Comparison of ENCODE assay signal across 10 cellular contexts in genomic region chr2:178403671-178404379, GRCh38. TPM values are rescaled to one million over a fixed set of nuclear protein-coding genes. Genes with fewer than 3 reads are reported as not detected.
DNase-seq lines count a peak whose midpoint lies in the region; ATAC-seq, FAIRE-seq and TF ChIP-seq lines count a peak whose summit lies in the region.
"Had no signal": no experiment of that assay in that cellular context is flagged by ENCODE, and none has a peak within 500 bp of the region (broad histone marks: within the 10 kb centered on the region; RNA-seq: fewer than 3 reads in every experiment).

No MANE protein-coding gene starts in this region.

- H3K4me1 Mint-ChIP-seq in Calu3 (ENCODE audit: low read depth, unreplicated experiment) (no peaks in the 10 kb centered on the region), mesothelial cell of epicardium (peaks cover 14% of the 10 kb centered on the region)

- no peak for TF ChIP-seq RAD21 in GM12878 (IDR thresholded peaks at IDR 0.05; ENCODE audit: insufficient read depth, low read depth, low read length)

- H2AFZ ChIP-seq in GM12878 (ENCODE audit: control insufficient read depth, low read depth, low read length) = peak overlapping the region; percentile 55

- BruUV-seq in GM12878 (replicated peaks; lab: Mats Ljungman, UMichigan) = TSS peak; percentile 73
- BruUV-seq in Calu3 (replicated peaks; lab: Mats Ljungman, UMichigan) = no TSS peak

- peak overlapping the region; percentile 92 for H3K4me2 ChIP-seq in GM12878 (ENCODE audit: control insufficient read depth, insufficient read depth)

- CTCF ChIA-PET in GM12878 (lab: Yijun Ruan, JAX) = interaction anchor here (0.9 to 19.4 kb wide), 6 partner anchors 8 to 297 kb away, joined by 3 to 702 read pairs (median 3); partner anchors contain the start of genes PJVK and PRKRA
- CTCF ChIA-PET in Calu3 (lab: Charles Lee) = no interaction called here

- no peak for TF ChIP-seq EP300 in GM12878 (IDR thresholded peaks at IDR 0.05; ENCODE audit: borderline replicate concordance in 1 of 2, control insufficient read depth in 1 of 2, low read depth in 2 of 2, low read length in 2 of 2)

- SMC1A ChIA-PET in GM12878 (lab: Charles Lee; ENCODE audit: uncharacterized antibody, unreplicated experiment) = interaction anchor here (1.0 to 18.1 kb wide), 6 partner anchors 9 to 126 kb away, joined by 3 to 454 read pairs (median 10); partner anchors contain the start of genes PJVK and PRKRA

- peak; percentile 43 for DNase-seq in GM12878 (ENCODE audit: low read depth, low spot score)
- no peak for DNase-seq in Calu3
- DNase-seq in NCI-H69 (lab: John Stamatoyannopoulos, UW) = no peak
- no peak for DNase-seq in mesothelial cell of epicardium (ENCODE audit: low spot score in 2 of 2, unreplicated experiment in 2 of 2)
- DNase-seq in lower lobe of right lung = no peak
- DNase-seq: activated CD4-positive, alpha-beta T cell treated with anti-CD3 and anti-CD28 coated beads for 48 hours had no signal

- peak overlapping the region; percentile 36; the same call in 1 of the 2 replicates for H3K4me3 ChIP-seq in GM12878
- no peak overlapping the region for H3K4me3 ChIP-seq in lower lobe of right lung
- H3K4me3 ChIP-seq: cardiac muscle cell had no signal

- H3K36me3 Mint-ChIP-seq in Calu3 (ENCODE audit: insufficient read depth, unreplicated experiment) = no peaks in the 10 kb centered on the region
- no peaks in the 10 kb centered on the region for H3K36me3 Mint-ChIP-seq in mesothelial cell of epicardium

- H3K27ac Mint-ChIP-seq in Calu3 (ENCODE audit: unreplicated experiment) (no peak overlapping the region), mesothelial cell of epicardium (no peak overlapping the region)

- WGBS in GM12878 (ENCODE audit: insufficient coverage, insufficient replicate concordance, low lambda C conversion rate, missing lambda C conversion rate) = 33% methylated on average over 3 of the region's 3 CpGs

- TF ChIP-seq CTCF in GM12878 (IDR thresholded peaks at IDR 0.05 in 2 of 3, conservative IDR thresholded peaks at IDR 0.05 in 1 of 3; ENCODE audit: control insufficient read depth in 2 of 3, extremely low read depth in 1 of 3, insufficient read depth in 1 of 3, low read depth in 3 of 3, low read length in 3 of 3) (no peak), Calu3 (IDR thresholded peaks at IDR 0.05; ENCODE audit: unreplicated experiment) (no peak), mesothelial cell of epicardium (IDR thresholded peaks at IDR 0.05; ENCODE audit: unreplicated experiment) (no peak), lower lobe of right lung (IDR thresholded peaks at IDR 0.05) (no peak)

- H3K36me3 ChIP-seq in GM12878 (ENCODE audit: control insufficient read depth in 2 of 2, insufficient read depth in 2 of 2, low read length in 1 of 2) = no peaks in the 10 kb centered on the region
- H3K36me3 ChIP-seq in lower lobe of right lung = no peaks in the 10 kb centered on the region
- H3K36me3 ChIP-seq: cardiac muscle cell had no signal

- no peak for TF ChIP-seq POLR2A in GM12878 (IDR thresholded peaks at IDR 0.05; ENCODE audit: low read depth, low read length)

- FAIRE-seq in GM12878 (lab: Jason Lieb, UNC) = peak; percentile 35

- peak overlapping the region; percentile 17 for H3K9ac ChIP-seq in GM12878 (ENCODE audit: control insufficient read depth, insufficient read depth, low read length)

- H3K27ac ChIP-seq in GM12878 (ENCODE audit: control insufficient read depth, insufficient read depth) = peak overlapping the region; percentile 64
- no peak overlapping the region for H3K27ac ChIP-seq in lower lobe of right lung
- H3K27ac ChIP-seq: cardiac muscle cell had no signal

- H3K27me3 Mint-ChIP-seq in Calu3 (ENCODE audit: unreplicated experiment) = no peaks in the 10 kb centered on the region
- H3K27me3 Mint-ChIP-seq in mesothelial cell of epicardium (ENCODE audit: low read depth) = no peaks in the 10 kb centered on the region

- H4K20me1 ChIP-seq in GM12878 (ENCODE audit: control insufficient read depth, insufficient read depth) = no peaks in the 10 kb centered on the region

- RAD21 ChIA-PET in GM12878 (lab: Charles Lee; ENCODE audit: unreplicated experiment) = interaction anchor here (0.9 to 7.3 kb wide), 6 partner anchors 9 to 291 kb away, joined by 3 to 162 read pairs (median 6); partner anchors contain the start of genes PJVK, PRKRA and RBM45

- POLR2A ChIA-PET in GM12878 (lab: Charles Lee) = interaction anchor here (0.6 to 5.9 kb wide), 6 partner anchors 9 to 79 kb away, joined by 3 to 64 read pairs (median 4); no protein-coding TSS in a partner anchor

- H3K79me2 ChIP-seq in GM12878 (ENCODE audit: control insufficient read depth, insufficient read depth, low read length) = no peaks in the 10 kb centered on the region

- intact Hi-C loops in GM12878 (cut with micrococcal nuclease; ENCODE audit: unreplicated experiment) (loop anchor here (1.0 to 5.0 kb wide), 2 partner anchors 9 to 128 kb away; no protein-coding TSS in a partner anchor), Calu3 (cut with micrococcal nuclease; ENCODE audit: unreplicated experiment) (no loop called here), lower lobe of right lung (cut with DNase I) (no loop called here)

- H3K4me1 ChIP-seq in GM12878 (ENCODE audit: control insufficient read depth, insufficient read depth, low read length) = peaks cover 24% of the 10 kb centered on the region
- H3K4me1 ChIP-seq in lower lobe of right lung = no peaks in the 10 kb centered on the region

- H3K4me3 Mint-ChIP-seq in Calu3 (ENCODE audit: low read depth, unreplicated experiment) (no peak overlapping the region), mesothelial cell of epicardium (no peak overlapping the region)

- H3K9me3 Mint-ChIP-seq in Calu3 (ENCODE audit: low read depth, unreplicated experiment) (no peaks in the 10 kb centered on the region), mesothelial cell of epicardium (no peaks in the 10 kb centered on the region)

- H3K9me3 ChIP-seq in GM12878 (replicated peaks; ENCODE audit: control insufficient read depth, insufficient read depth, low read length) (no peaks in the 10 kb centered on the region), lower lobe of right lung (no peaks in the 10 kb centered on the region)

- ATAC-seq in GM18867 (IDR thresholded peaks at IDR 0.05; ENCODE audit: unreplicated experiment) (peak; percentile 32), GM21619 (IDR thresholded peaks at IDR 0.05; ENCODE audit: unreplicated experiment) (peak; percentile 41), HG03432 (IDR thresholded peaks at IDR 0.05; ENCODE audit: unreplicated experiment) (peak; percentile 63), GM12878 (peak; percentile 65), lower lobe of right lung (no peak)

- in situ Hi-C loops in GM12878 (cut with MboI) = no loop called here

- no peaks in the 10 kb centered on the region for H3K27me3 ChIP-seq in GM12878 (replicated peaks in 1 of 2; ENCODE audit: control insufficient read depth in 2 of 2, insufficient read depth in 2 of 2, low read length in 1 of 2)
- H3K27me3 ChIP-seq in lower lobe of right lung (ENCODE audit: low read depth) = no peaks in the 10 kb centered on the region
- H3K27me3 ChIP-seq: cardiac muscle cell had no signal

TF ChIP-seq in GM12878, 131 proteins besides CTCF, POLR2A, EP300 and RAD21 (continues in another document):
- no peak for TF ChIP-seq POLR2AphosphoS5 (IDR thresholded peaks at IDR 0.05; ENCODE audit: low read length)
- TF ChIP-seq EED (IDR thresholded peaks at IDR 0.05; ENCODE audit: low read depth) = no peak
- TF ChIP-seq LARP7 (IDR thresholded peaks at IDR 0.05) = no peak
- TF ChIP-seq NRF1 (conservative IDR thresholded peaks at IDR 0.05; ENCODE audit: low read depth, low read length) = no peak
- peak; percentile 80 for TF ChIP-seq TCF7 (IDR thresholded peaks at IDR 0.05; ENCODE audit: borderline replicate concordance)
- no peak for TF ChIP-seq ZNF217 (IDR thresholded peaks at IDR 0.05)

RNA-seq across cellular contexts. Expression of gene PRKRA, which starts 47.1 kb away (rescaled TPM):
- 99.5 and 101 TPM in 2 replicates for total RNA-seq in GM12878 (2013; cell fraction: nucleolus; rRNA removed)
- 70.1 and 74.5 TPM in 2 replicates for total RNA-seq in GM12878 (2014; rRNA removed)
- 49.5 and 50.1 TPM in 2 replicates for total RNA-seq in GM12878 (2014; rRNA removed; fragmentation: Illumina TruSeq; extraction: Trizol)
- 46.8 and 49.1 TPM in 2 replicates for total RNA-seq in GM12878 (2021)
- 27.2 TPM for polyA plus RNA-seq in GM12878 (2011; ENCODE audit: low read depth)
- 65.7 and 80.6 TPM in 2 replicates for polyA plus RNA-seq in GM12878 (2011; rRNA removed)
- polyA plus RNA-seq in GM12878 (2011; cell fraction: cytosol; rRNA removed) = 40.1 and 59.0 TPM in 2 replicates
- 47.4 and 47.8 TPM in 2 replicates for polyA plus RNA-seq in GM12878 (2011; cell fraction: nucleus; rRNA removed)
- 45.5 and 50.4 TPM in 2 replicates for polyA plus RNA-seq in GM12878 (2012)
- 48.2 and 68.4 TPM in 2 replicates for polyA plus RNA-seq in GM12878 (2014; fragmentation: Illumina TruSeq; extraction: Trizol)
- polyA plus RNA-seq in GM12878 (2014; fragmentation: Nextera tagmentation; extraction: Ambion mirVana) = 10 to 100 TPM; 19.1 to 25.1 TPM
- 53.8 and 59.3 TPM in 2 replicates for polyA plus RNA-seq in GM12878 (2014; rRNA removed)
- 10 to 100 TPM; 71.1 to 75.6 TPM for polyA plus RNA-seq in GM12878 (2016; fragmentation: Nextera tagmentation; extraction: Ambion mirVana)
- 43.6 and 62.9 TPM in 2 replicates for polyA minus RNA-seq in GM12878 (2011; rRNA and poly(A)+ RNA removed)
- 28.7 and 34.7 TPM in 2 replicates for polyA minus RNA-seq in GM12878 (2011; cell fraction: cytosol; rRNA and poly(A)+ RNA removed)
- 68.9 and 87.0 TPM in 2 replicates for polyA minus RNA-seq in GM12878 (2011; cell fraction: nucleus; rRNA and poly(A)+ RNA removed)
- total RNA-seq in Calu3 (2022) = 50.0 and 53.2 TPM in 2 replicates
- 67.2 to 70.7 TPM (median 70.3 TPM) in 3 replicates for total RNA-seq in mesothelial cell of epicardium
- 46.3 TPM for total RNA-seq in lower lobe of right lung

RNA-seq across cellular contexts. Expression of gene PJVK, which starts 47.4 kb away (rescaled TPM):
- total RNA-seq in GM12878 (2013; cell fraction: nucleolus; rRNA removed) = 8.4 and 8.6 TPM in 2 replicates
- 3.4 and 4.4 TPM in 2 replicates for total RNA-seq in GM12878 (2014; rRNA removed)
- total RNA-seq in GM12878 (2014; rRNA removed; fragmentation: Illumina TruSeq; extraction: Trizol) = 4.3 TPM in 2 replicates
- 2.9 and 3.1 TPM in 2 replicates for total RNA-seq in GM12878 (2021)
- polyA plus RNA-seq in GM12878 (2011; ENCODE audit: low read depth) = 3.6 TPM
- 6.2 and 9.5 TPM in 2 replicates for polyA plus RNA-seq in GM12878 (2011; rRNA removed)
- 2.1 and 2.4 TPM in 2 replicates for polyA plus RNA-seq in GM12878 (2011; cell fraction: cytosol; rRNA removed)
- 8.5 and 9.4 TPM in 2 replicates for polyA plus RNA-seq in GM12878 (2011; cell fraction: nucleus; rRNA removed)
- polyA plus RNA-seq in GM12878 (2012) = 4.7 and 6.7 TPM in 2 replicates
- 6.4 and 7.4 TPM in 2 replicates for polyA plus RNA-seq in GM12878 (2014; fragmentation: Illumina TruSeq; extraction: Trizol)
- 1 to 10 TPM; 2.1 to 3.0 TPM for polyA plus RNA-seq in GM12878 (2014; fragmentation: Nextera tagmentation; extraction: Ambion mirVana)
- polyA plus RNA-seq in GM12878 (2014; rRNA removed) = 4.0 and 6.8 TPM in 2 replicates
- 1 to 10 TPM; 1.8 to 2.6 TPM for polyA plus RNA-seq in GM12878 (2016; fragmentation: Nextera tagmentation; extraction: Ambion mirVana)
- 1.6 and 1.7 TPM in 2 replicates for polyA minus RNA-seq in GM12878 (2011; rRNA and poly(A)+ RNA removed)
- 1.1 and 1.4 TPM in 2 replicates for polyA minus RNA-seq in GM12878 (2011; cell fraction: cytosol; rRNA and poly(A)+ RNA removed)
- 3.1 and 5.6 TPM in 2 replicates for polyA minus RNA-seq in GM12878 (2011; cell fraction: nucleus; rRNA and poly(A)+ RNA removed)
- 2.6 and 4.3 TPM in 2 replicates for total RNA-seq in Calu3 (2022)
- 12.1 to 13.8 TPM (median 12.2 TPM) in 3 replicates for total RNA-seq in mesothelial cell of epicardium
- 3.0 TPM for total RNA-seq in lower lobe of right lung

Comparison
In these comparisons a context has a peak if more than half of its experiments do, and no peak if none do; other contexts are left out.
1. ATAC-seq: peak in GM18867 (single experiment), GM21619 (single experiment), HG03432 (single experiment) and GM12878 (single experiment); none in lower lobe of right lung (0 of 2).